Comparison of ENCODE assay signal across 1 cellular context in genomic region chr1:22051607-22052114, GRCh38.
TF ChIP-seq lines count a peak whose summit lies in the region.

No MANE protein-coding gene starts in this region.

TF ChIP-seq in H1, 55 proteins besides CTCF, POLR2A, EP300 and RAD21:
- TF ChIP-seq POU5F1 (IDR thresholded peaks at IDR 0.05; ENCODE audit: low read depth, low read length) (no peak), USF2 (IDR thresholded peaks at IDR 0.05; ENCODE audit: low read length) (no peak), TAF1 (IDR thresholded peaks at IDR 0.05; ENCODE audit: low read depth, low read length) (no peak), CREB1 (IDR thresholded peaks at IDR 0.05) (no peak), HDAC2 (IDR thresholded peaks at IDR 0.05; ENCODE audit: borderline replicate concordance in 1 of 2, low read depth in 2 of 2, low read length in 2 of 2) (no peak), EZH2 (IDR thresholded peaks at IDR 0.05; ENCODE audit: low read depth, low read length, severe bottlenecking) (no peak), E2F6 (IDR thresholded peaks at IDR 0.05) (no peak), CBX8 (IDR thresholded peaks at IDR 0.05; ENCODE audit: borderline replicate concordance, low read depth, low read length) (no peak), RFX5 (IDR thresholded peaks at IDR 0.05; ENCODE audit: borderline replicate concordance, low read depth, low read length) (no peak), SP4 (IDR thresholded peaks at IDR 0.05; ENCODE audit: low read length) (no peak), KDM1A (IDR thresholded peaks at IDR 0.05; ENCODE audit: borderline replicate concordance, low read length) (no peak), RXRA (IDR thresholded peaks at IDR 0.05; ENCODE audit: insufficient read depth, low read depth, low read length) (no peak), YY1 (IDR thresholded peaks at IDR 0.05; ENCODE audit: low read depth, low read length) (no peak), CHD2 (IDR thresholded peaks at IDR 0.05; ENCODE audit: low read length) (no peak), GTF2F1 (IDR thresholded peaks at IDR 0.05; ENCODE audit: borderline replicate concordance, low read depth, low read length) (no peak), FOSL1 (IDR thresholded peaks at IDR 0.05; ENCODE audit: insufficient read depth, low read depth, low read length) (no peak), TEAD4 (IDR thresholded peaks at IDR 0.05; ENCODE audit: low read depth, low read length) (no peak), SIRT6 (IDR thresholded peaks at IDR 0.05; ENCODE audit: low read length) (no peak), BACH1 (IDR thresholded peaks at IDR 0.05; ENCODE audit: low read length) (no peak)
